In the genomic region with DNA sequence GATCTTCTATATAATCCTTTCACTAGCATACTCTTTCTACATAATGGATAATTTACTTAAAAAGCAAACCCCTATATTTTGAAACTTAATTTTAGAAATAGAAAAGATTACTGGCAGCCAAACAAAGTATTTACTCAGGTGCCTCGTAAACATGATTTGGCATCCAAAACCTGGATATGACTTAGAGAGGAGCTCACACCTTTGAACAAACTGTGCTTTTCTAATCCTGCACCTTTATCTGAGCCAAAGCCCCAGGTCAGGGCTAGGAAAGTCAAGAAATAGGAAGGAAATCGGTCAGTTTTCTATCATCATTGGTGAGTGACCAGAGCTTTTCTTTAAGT, we compare ENCODE assay signal across 10 cellular contexts.
DNase-seq lines count a peak whose midpoint lies in the region; ATAC-seq and TF ChIP-seq lines count a peak whose summit lies in the region.
"Had no signal": no experiment of that assay in that cellular context is flagged by ENCODE, and none has a peak within 500 bp of the region (broad histone marks: within the 10 kb centered on the region; RNA-seq: fewer than 3 reads in every experiment).

No MANE protein-coding gene starts in this region.

- no peak overlapping the region for H3K4me3 Mint-ChIP-seq in osteocyte (ENCODE audit: unreplicated experiment)
- H3K4me3 Mint-ChIP-seq: naive B cell had no signal

- peak overlapping the region; percentile 29 for H3K4me3 ChIP-seq in HFF-Myc (replicated peaks; ENCODE audit: low read depth, low read length)
- H3K4me3 ChIP-seq in smooth muscle cell = peak overlapping the region; percentile 39

- DNase-seq in HFF-Myc (ENCODE audit: extremely low read depth, low read depth) (no peak), left colon (no peak), smooth muscle cell (lab: John Stamatoyannopoulos, UW; ENCODE audit: unreplicated experiment) (no peak), RKO (ENCODE audit: low spot score) (no peak), osteocyte (ENCODE audit: extremely low spot score, unreplicated experiment) (no peak), inferior parietal cortex (ENCODE audit: extremely low spot score) (no peak)
- DNase-seq: naive B cell, NCI-H2227 treated with DMSO at 0.1 percent for 48 hours had no signal

- TF ChIP-seq CTCF in HFF-Myc (IDR thresholded peaks at IDR 0.05; ENCODE audit: low read depth, low read length, missing control alignments) = no peak
- TF ChIP-seq CTCF in VCaP (conservative IDR thresholded peaks at IDR 0.05) = no peak
- no peak for TF ChIP-seq CTCF in smooth muscle cell (IDR thresholded peaks at IDR 0.05; ENCODE audit: borderline replicate concordance, insufficient read depth, poor library complexity, severe bottlenecking)
- no peak for TF ChIP-seq CTCF in osteocyte (IDR thresholded peaks at IDR 0.05)

- H3K27ac ChIP-seq in VCaP (peak overlapping the region; percentile 65), smooth muscle cell (ENCODE audit: low read depth) (peak overlapping the region; percentile 99)

- no peaks in the 10 kb centered on the region for H3K36me3 ChIP-seq in smooth muscle cell (ENCODE audit: low read depth)

- WGBS in smooth muscle cell (ENCODE audit: low lambda C conversion rate) = 45% methylated on average over 2 of the region's 2 CpGs

- peaks cover 8% of the 10 kb centered on the region for H3K79me2 ChIP-seq in smooth muscle cell (ENCODE audit: low read depth)

- H3K4me1 Mint-ChIP-seq in osteocyte (ENCODE audit: unreplicated experiment) = peaks cover 25% of the 10 kb centered on the region
- H3K4me1 Mint-ChIP-seq: naive B cell had no signal

- intact Hi-C loops in left colon (cut with DNase I, micrococcal nuclease) = no loop called here

- peaks cover 22% of the 10 kb centered on the region for H3F3A ChIP-seq in smooth muscle cell (ENCODE audit: low read depth)

- H3K9me3 Mint-ChIP-seq in osteocyte (ENCODE audit: unreplicated experiment) = no peaks in the 10 kb centered on the region
- H3K9me3 Mint-ChIP-seq: naive B cell had no signal

- peak overlapping the region; percentile 83 for H3K4me2 ChIP-seq in smooth muscle cell

- H3K27me3 ChIP-seq in smooth muscle cell (ENCODE audit: low read depth) = no peaks in the 10 kb centered on the region

- H2AFZ ChIP-seq in smooth muscle cell (ENCODE audit: low read depth) = peak overlapping the region; percentile 46

- H3K27me3 Mint-ChIP-seq in osteocyte (ENCODE audit: unreplicated experiment) = peaks cover 2% of the 10 kb centered on the region

- H3K27ac Mint-ChIP-seq in osteocyte (ENCODE audit: unreplicated experiment) = no peak overlapping the region
- H3K27ac Mint-ChIP-seq: naive B cell had no signal

- ATAC-seq in left colon (peak; percentile 10), GM21717 (IDR thresholded peaks at IDR 0.05; ENCODE audit: unreplicated experiment) (no peak)

- H3K9ac ChIP-seq in smooth muscle cell (ENCODE audit: low read depth) = peak overlapping the region; percentile 91

- H4K20me1 ChIP-seq in smooth muscle cell (ENCODE audit: low read depth) = no peaks in the 10 kb centered on the region

- no peaks in the 10 kb centered on the region for H3K9me3 ChIP-seq in smooth muscle cell (replicated peaks; ENCODE audit: low read depth)

- peaks cover 28% of the 10 kb centered on the region for H3K4me1 ChIP-seq in smooth muscle cell (ENCODE audit: low read depth)

- H3K36me3 Mint-ChIP-seq in osteocyte (ENCODE audit: unreplicated experiment) = no peaks in the 10 kb centered on the region
- H3K36me3 Mint-ChIP-seq: naive B cell had no signal
